8 cellular contexts compared by ENCODE assay signal in the genomic region with DNA sequence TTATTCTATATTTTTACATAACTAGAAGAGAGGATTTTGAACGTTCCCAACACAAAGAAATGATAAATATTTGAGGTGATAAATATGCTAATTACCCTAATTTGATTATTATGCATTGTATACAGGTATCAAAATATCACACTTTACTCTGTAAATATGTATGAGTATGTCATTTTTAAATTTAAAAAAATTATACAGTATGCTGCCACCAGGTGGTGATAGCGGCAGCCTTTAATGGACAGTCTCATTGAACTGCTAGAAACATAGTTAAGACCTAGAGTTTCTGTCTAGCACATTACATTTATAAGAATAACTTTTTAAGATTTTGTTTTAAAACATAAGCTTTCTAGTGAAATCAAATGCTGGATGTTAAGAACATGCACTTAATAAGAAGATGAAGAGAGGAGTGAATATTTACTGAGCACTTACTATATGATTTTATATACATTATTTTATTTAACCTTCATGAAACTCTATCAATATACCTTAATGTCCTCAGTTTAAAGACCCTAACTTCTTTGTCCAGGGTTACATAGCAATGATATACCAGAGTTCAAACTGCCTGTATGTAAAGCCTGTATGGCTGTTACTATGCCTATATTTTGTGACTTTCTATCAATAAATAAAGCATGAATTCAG.
A peak's percentile ranks its signal among the peaks of the same experiment; 100 is the strongest.
DNase-seq lines count a peak whose midpoint lies in the region; ATAC-seq and TF ChIP-seq lines count a peak whose summit lies in the region.

No MANE protein-coding gene starts in this region.

- TF ChIP-seq POLR2A in adrenal gland (IDR thresholded peaks at IDR 0.05): no peak

- H4K20me1 ChIP-seq in Karpas-422 (ENCODE audit: insufficient read depth, low read depth, low read length): no peaks in the 10 kb centered on the region

- DNase-seq in SHP77 treated with DMSO at 0.1 percent for 48 hours (lab: John Stamatoyannopoulos, UW) (peak; percentile 21), SHP77 (lab: John Stamatoyannopoulos, UW) (no peak), Karpas-422 (peak; percentile 72), adrenal gland (peak in 6 of 7 donors; percentile 16 to 66 (median 42)), left lobe of liver (ENCODE audit: low spot score) (no peak), GM19240 (ENCODE audit: insufficient read length, low spot score) (no peak)

- H3K36me3 ChIP-seq in Karpas-422 (ENCODE audit: insufficient read depth, low read length) (no peaks in the 10 kb centered on the region), adrenal gland (replicated peaks in 1 of 2) (no peaks in the 10 kb centered on the region)

- H3K4me1 ChIP-seq in Karpas-422 (ENCODE audit: low read length): no peaks in the 10 kb centered on the region
- no peaks in the 10 kb centered on the region for H3K4me1 ChIP-seq in adrenal gland (replicated peaks in 1 of 2)

- no peak overlapping the region for H3K9ac ChIP-seq in Karpas-422 (ENCODE audit: low read length)

- H3K4me2 ChIP-seq in Karpas-422 (ENCODE audit: low read depth, low read length, poor library complexity, severe bottlenecking): no peak overlapping the region

- H3K79me2 ChIP-seq in Karpas-422 (ENCODE audit: low read length): no peaks in the 10 kb centered on the region

- H3K9me2 ChIP-seq in Karpas-422 (replicated peaks; ENCODE audit: insufficient read depth, low read length): no peaks in the 10 kb centered on the region

- WGBS in adrenal gland, 4 donors: 24 to 30% (median 27%) methylated on average over 2 of the region's 2 CpGs

- TF ChIP-seq CTCF in adrenal gland (IDR thresholded peaks at IDR 0.05): peak; percentile 55 to 70 (median 61)

- H3K4me3 ChIP-seq in Karpas-422 (ENCODE audit: low read length): no peak overlapping the region
- no peak overlapping the region for H3K4me3 ChIP-seq in adrenal gland

- intact Hi-C loops in adrenal gland (cut with DNase I): loop anchor here in 1 of 2 donors (5.0 kb wide), 1 partner anchor 1543 kb away; no protein-coding TSS in a partner anchor

- H3K9me3 ChIP-seq in Karpas-422 (ENCODE audit: low read length) (no peaks in the 10 kb centered on the region), adrenal gland (replicated peaks in 1 of 3) (no peaks in the 10 kb centered on the region)

- H3K27ac ChIP-seq in Karpas-422 (ENCODE audit: low read length) (no peak overlapping the region), adrenal gland (no peak overlapping the region)

- H3K27me3 ChIP-seq in Karpas-422 (ENCODE audit: low read length) (no peaks in the 10 kb centered on the region), adrenal gland (no peaks in the 10 kb centered on the region)

- ATAC-seq in GM21381 (IDR thresholded peaks at IDR 0.05; ENCODE audit: unreplicated experiment) (peak; percentile 66), left lobe of liver (peak; percentile 67), HG03045 (IDR thresholded peaks at IDR 0.05; ENCODE audit: unreplicated experiment) (no peak)

- H2AFZ ChIP-seq in Karpas-422 (ENCODE audit: low read length): no peak overlapping the region

Comparison
In these comparisons a context has a peak if more than half of its experiments do, and no peak if none do; other contexts are left out.
1. DNase-seq: peak in SHP77 treated with DMSO at 0.1 percent for 48 hours (single experiment), Karpas-422 (single experiment) and adrenal gland (6 of 7); none in SHP77 (0 of 2), left lobe of liver (single experiment) and GM19240 (single experiment).